ENCODE assay signal across 8 cellular contexts in the genomic region with DNA sequence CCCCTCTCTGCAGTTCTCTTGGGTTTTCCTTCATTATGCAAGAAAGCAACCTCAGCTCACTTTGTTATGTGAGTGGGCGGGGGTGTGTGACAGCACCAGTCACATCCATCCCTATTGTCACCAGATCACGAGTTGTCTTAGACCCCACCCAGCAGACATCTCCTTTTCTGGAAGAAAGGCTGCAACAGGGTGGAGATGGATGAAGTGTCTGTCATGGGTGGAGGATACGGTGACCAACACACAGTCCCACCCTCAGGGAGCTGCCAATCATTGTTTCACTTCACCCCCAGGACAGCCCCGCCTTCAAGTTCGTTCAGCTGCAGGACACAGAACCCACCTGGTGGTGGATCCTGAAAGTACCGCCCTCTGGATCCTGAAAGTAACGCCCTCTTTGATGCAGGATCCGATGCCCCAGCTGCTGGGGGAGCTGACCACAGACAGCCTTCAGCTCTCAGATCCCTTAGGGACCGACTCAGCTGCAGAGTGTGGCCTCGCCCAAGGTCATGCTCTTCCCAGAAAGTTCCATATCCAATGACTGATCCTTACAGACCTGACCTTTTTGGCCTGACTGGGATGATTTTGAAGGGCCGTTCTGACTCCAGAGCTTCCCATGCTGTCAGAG.
DNase-seq lines count a peak whose midpoint lies in the region; ATAC-seq lines count a peak whose summit lies in the region.

No MANE protein-coding gene starts in this region.

- ATAC-seq in effector memory CD8-positive, alpha-beta T cell (replicated peaks), result no peak

- no peaks in the 10 kb centered on the region for H3K27me3 ChIP-seq in HUES64 (ENCODE audit: insufficient read depth, low read length)

- no peak overlapping the region for H3K4me3 Mint-ChIP-seq in effector memory CD8-positive, alpha-beta T cell

- H3K4me3 ChIP-seq in HUES64 (ENCODE audit: low read length), result peak overlapping the region; percentile 19

- WGBS in HUES64, result 24% methylated on average over 9 of the region's 11 CpGs

- H3K9ac ChIP-seq in HUES64 (ENCODE audit: low read depth, low read length), result no peak overlapping the region

- H3K36me3 ChIP-seq in HUES64 (ENCODE audit: insufficient read depth, low read length), result no peaks in the 10 kb centered on the region

- peaks cover 4% of the 10 kb centered on the region in 2 donors for H3K4me1 Mint-ChIP-seq in effector memory CD8-positive, alpha-beta T cell (ENCODE audit: low read depth in 2 of 2)

- H3K9me3 ChIP-seq in HUES64 (ENCODE audit: insufficient read depth, low read depth, low read length), result no peaks in the 10 kb centered on the region

- H3K27ac ChIP-seq in HUES64 (ENCODE audit: low read depth, low read length), result peak overlapping the region; percentile 98

- H3K4me1 ChIP-seq in HUES64 (ENCODE audit: insufficient read depth, low read length), result peaks cover 11% of the 10 kb centered on the region; the same call in 1 of the 2 replicates

- no peaks in the 10 kb centered on the region for H3K36me3 Mint-ChIP-seq in effector memory CD8-positive, alpha-beta T cell (ENCODE audit: insufficient read depth)

- no peaks in the 10 kb centered on the region for H3K27me3 Mint-ChIP-seq in effector memory CD8-positive, alpha-beta T cell

- H3K27ac Mint-ChIP-seq in effector memory CD8-positive, alpha-beta T cell, result no peak overlapping the region

- no peaks in the 10 kb centered on the region for H3K9me3 Mint-ChIP-seq in effector memory CD8-positive, alpha-beta T cell

- peak; percentile 23 for DNase-seq in activated naive CD4-positive, alpha-beta T cell treated with Interleukin-2 at 50 U/mL for 16 hours
- DNase-seq in activated naive CD4-positive, alpha-beta T cell (lab: John Stamatoyannopoulos, UW), result no peak
- DNase-seq in activated T-cell treated with anti-CD3 and anti-CD28 coated beads, Interleukin-2, amount 50 U/mL, for 48 hours, result peak; percentile 53 to 65
- peak; percentile 36 for DNase-seq in left kidney (ENCODE audit: low read depth, low spot score)
- no peak for DNase-seq in effector memory CD8-positive, alpha-beta T cell
- no peak for DNase-seq in NCI-H510A treated with DMSO at 0.1 percent for 48 hours (lab: John Stamatoyannopoulos, UW)
- DNase-seq in middle frontal gyrus (ENCODE audit: extremely low spot score, low spot score), result no peak

Comparison
In these comparisons a context has a peak if more than half of its experiments do, and no peak if none do; other contexts are left out.
1. DNase-seq: peak in activated naive CD4-positive, alpha-beta T cell treated with Interleukin-2 at 50 U/mL for 16 hours (single experiment), activated T-cell treated with anti-CD3 and anti-CD28 coated beads, Interleukin-2, amount 50 U/mL, for 48 hours (2 of 2) and left kidney (single experiment); none in activated naive CD4-positive, alpha-beta T cell (0 of 4), effector memory CD8-positive, alpha-beta T cell (0 of 3), NCI-H510A treated with DMSO at 0.1 percent for 48 hours (single experiment) and middle frontal gyrus (single experiment).